20 cellular contexts compared by ENCODE assay signal in the genomic region with DNA sequence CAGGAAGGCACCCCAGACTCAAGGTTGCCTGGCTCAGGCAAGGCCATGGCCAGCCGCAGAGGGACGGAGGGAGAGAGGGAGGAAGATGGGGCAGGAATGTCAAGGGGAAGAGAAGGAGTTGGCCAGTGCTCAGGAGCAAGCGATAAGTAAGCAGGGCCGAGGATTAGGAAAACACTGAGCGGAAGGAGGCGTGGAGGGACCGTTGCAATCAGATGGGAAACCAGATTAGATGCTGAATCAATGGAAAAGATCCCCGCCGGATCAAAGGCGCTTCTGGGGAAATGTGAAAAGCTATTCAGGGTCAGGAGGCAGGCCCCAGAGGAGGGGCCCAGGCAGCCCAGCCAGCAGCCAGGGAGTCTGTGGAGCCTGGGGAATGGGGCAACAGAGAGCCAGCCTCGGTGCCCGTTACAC. TPM values are rescaled to one million over a fixed set of nuclear protein-coding genes. Genes with fewer than 3 reads are reported as not detected.
A peak's percentile ranks its signal among the peaks of the same experiment; 100 is the strongest.
DNase-seq lines count a peak whose midpoint lies in the region; ATAC-seq and TF ChIP-seq lines count a peak whose summit lies in the region.
"Had no signal": no experiment of that assay in that cellular context is flagged by ENCODE, and none has a peak within 500 bp of the region (broad histone marks: within the 10 kb centered on the region; RNA-seq: fewer than 3 reads in every experiment).

No MANE protein-coding gene starts in this region.

- no peak overlapping the region for H3K4me3 ChIP-seq in adrenal gland
- H3K4me3 ChIP-seq in liver (ENCODE audit: low read depth in 1 of 3, low read length in 3 of 3) = no peak overlapping the region
- H3K4me3 ChIP-seq: SJCRH30 had no signal

- H4K91ac ChIP-seq in H9 (ENCODE audit: insufficient read length, low read depth, low read length) = no peak overlapping the region

- H3K36me3 ChIP-seq in adrenal gland (replicated peaks in 1 of 2) = no peaks in the 10 kb centered on the region
- H3K36me3 ChIP-seq in liver (ENCODE audit: control insufficient read depth in 4 of 4, insufficient read depth in 3 of 4, low read depth in 1 of 4, low read length in 3 of 4) = no peaks in the 10 kb centered on the region
- H3K36me3 ChIP-seq: SJCRH30 had no signal

- TF ChIP-seq CTCF in H9 (conservative IDR thresholded peaks at IDR 0.05) = no peak
- TF ChIP-seq CTCF in adrenal gland (IDR thresholded peaks at IDR 0.05) = no peak
- no peak for TF ChIP-seq CTCF in liver (IDR thresholded peaks at IDR 0.05; ENCODE audit: low read depth, low read length, missing input control)

- H3K9ac ChIP-seq in H9 (ENCODE audit: extremely low read depth, insufficient read length, low read length) (no peak overlapping the region), liver (ENCODE audit: low read depth in 1 of 2, low read length in 2 of 2) (no peak overlapping the region)

- H3K4me1 ChIP-seq in H9 (ENCODE audit: insufficient read depth, low read length) (no peaks in the 10 kb centered on the region), adrenal gland (replicated peaks in 1 of 2) (peaks cover 0 to 7% of the 10 kb centered on the region in 2 donors), liver (ENCODE audit: control insufficient read depth in 4 of 4, insufficient read depth in 4 of 4, low read length in 3 of 4) (no peaks in the 10 kb centered on the region)
- H3K4me1 ChIP-seq: SJCRH30 had no signal

- H3K14ac ChIP-seq in H9 (ENCODE audit: insufficient read depth, low read length) = peak overlapping the region; percentile 60; the same call in 1 of the 2 replicates

- no peak for ATAC-seq in GM21717 (IDR thresholded peaks at IDR 0.05; ENCODE audit: unreplicated experiment)
- ATAC-seq: Panc1 had no signal

- no peak overlapping the region for H2BK5ac ChIP-seq in H9 (ENCODE audit: insufficient read length, low read length)

- no peak for TF ChIP-seq POLR2A in adrenal gland (IDR thresholded peaks at IDR 0.05)

- no peak overlapping the region for H2BK15ac ChIP-seq in H9 (ENCODE audit: low read depth, low read length)

- H3K4me1 Mint-ChIP-seq in H9 = no peaks in the 10 kb centered on the region
- H3K4me1 Mint-ChIP-seq: CD4-positive, CD25-positive, alpha-beta regulatory T cell had no signal

- no peaks in the 10 kb centered on the region for H4K20me1 ChIP-seq in H9 (ENCODE audit: control insufficient read depth, insufficient read depth, insufficient read length)

- no peaks in the 10 kb centered on the region for H3K23me2 ChIP-seq in H9 (ENCODE audit: insufficient read length, low read depth, low read length, poor library complexity, severe bottlenecking)

- DNase-seq in H9 = no peak
- DNase-seq in adrenal gland = peak in 6 of 7 donors; percentile 40 to 77 (median 56)
- peak; percentile 24 for DNase-seq in pulmonary artery endothelial cell (ENCODE audit: low read depth, low spot score)
- no peak for DNase-seq in midbrain (lab: John Stamatoyannopoulos, UW)
- no peak for DNase-seq in substantia nigra (lab: John Stamatoyannopoulos, UW)
- DNase-seq: CD4-positive, CD25-positive, alpha-beta regulatory T cell; EL; GF-D8; KG1; NCI-H1092; NCI-H1436; NCI-H187 treated with DMSO at 0.1 percent for 48 hours; NCI-H2107; NCI-H2227 treated with DMSO at 0.1 percent for 48 hours; NCI-H510A; SJCRH30 had no signal

- 0 out of 5 replicates have a peak overlapping the region, but pooled peaks of 1 of the 2 experiments have one; percentile 8 for H3K4me3 Mint-ChIP-seq in H9
- H3K4me3 Mint-ChIP-seq: CD4-positive, CD25-positive, alpha-beta regulatory T cell had no signal

- H3K36me3 Mint-ChIP-seq in H9 (ENCODE audit: insufficient read depth in 1 of 3, low read depth in 3 of 3) = peaks cover 0 to 8% (median 7%) of the 10 kb centered on the region in 3 experiments; a peak in 4 of 7 replicates
- H3K36me3 Mint-ChIP-seq: CD4-positive, CD25-positive, alpha-beta regulatory T cell had no signal

- H3K27ac Mint-ChIP-seq in H9 = no peak overlapping the region
- H3K27ac Mint-ChIP-seq: CD4-positive, CD25-positive, alpha-beta regulatory T cell had no signal

- H2BK20ac ChIP-seq in H9 (ENCODE audit: low read depth, low read length, poor library complexity, severe bottlenecking) = no peak overlapping the region

- H3K18ac ChIP-seq in H9 (ENCODE audit: insufficient read length, low read depth, low read length) = no peak overlapping the region

- H4K8ac ChIP-seq in H9 (replicated peaks; ENCODE audit: insufficient read length, low read depth, low read length) = no peak overlapping the region

- H3K4me2 ChIP-seq in H9 (ENCODE audit: insufficient read depth, insufficient read length, low read length) = no peak overlapping the region

- H3K27ac ChIP-seq in H9 (ENCODE audit: insufficient read length, low read depth, low read length) (no peak overlapping the region), adrenal gland (peak overlapping the region in 1 of 5 donors; percentile 58), liver (ENCODE audit: low read depth in 1 of 2, low read length in 2 of 2) (no peak overlapping the region), substantia nigra (ENCODE audit: low read depth, low read length, poor library complexity, severe bottlenecking) (no peak overlapping the region)
- H3K27ac ChIP-seq: HL-60, SJCRH30 had no signal

- no peak overlapping the region for H3T11ph ChIP-seq in H9 (ENCODE audit: low read length)

- no peaks in the 10 kb centered on the region for H3K79me2 ChIP-seq in H9 (ENCODE audit: insufficient read depth, low read length)

- H2AK5ac ChIP-seq in H9 (ENCODE audit: insufficient read length, low read length) = no peak overlapping the region

- H3K23ac ChIP-seq in H9 (ENCODE audit: insufficient read length, low read depth, low read length) = no peak overlapping the region

- no peak overlapping the region for H3K4ac ChIP-seq in H9 (ENCODE audit: low read depth, low read length)

- no peak overlapping the region for H2BK120ac ChIP-seq in H9 (ENCODE audit: low read depth, low read length, poor library complexity, severe bottlenecking)

- H3K9me3 Mint-ChIP-seq in H9 = peaks cover 9 to 10% of the 10 kb centered on the region in 2 experiments

- H3K27me3 Mint-ChIP-seq in H9 (ENCODE audit: low read depth) = peaks cover 6% of the 10 kb centered on the region
- H3K27me3 Mint-ChIP-seq: CD4-positive, CD25-positive, alpha-beta regulatory T cell had no signal

- H3K9me3 ChIP-seq in H9 (ENCODE audit: control insufficient read depth, low read depth, low read length) = no peaks in the 10 kb centered on the region
- H3K9me3 ChIP-seq in adrenal gland (replicated peaks in 1 of 3) = no peaks in the 10 kb centered on the region
- no peaks in the 10 kb centered on the region for H3K9me3 ChIP-seq in liver (ENCODE audit: control insufficient read depth in 4 of 4, low read length in 3 of 4)
- H3K9me3 ChIP-seq: SJCRH30 had no signal

- H2AFZ ChIP-seq in H9 (ENCODE audit: low read length) = no peak overlapping the region

- no peaks in the 10 kb centered on the region for H3K79me1 ChIP-seq in H9 (ENCODE audit: insufficient read depth, low read depth, low read length, poor library complexity, severe bottlenecking)

- no peak overlapping the region for H2BK12ac ChIP-seq in H9 (ENCODE audit: insufficient read length, low read depth, low read length)

- no peak for TF ChIP-seq RAD21 in liver (IDR thresholded peaks at IDR 0.05)

- H3K27me3 ChIP-seq in H9 (ENCODE audit: insufficient read depth, low read length) = no peaks in the 10 kb centered on the region
- no peaks in the 10 kb centered on the region for H3K27me3 ChIP-seq in adrenal gland
- no peaks in the 10 kb centered on the region for H3K27me3 ChIP-seq in liver (ENCODE audit: control insufficient read depth in 4 of 4, insufficient read depth in 4 of 4, low read length in 3 of 4)
- H3K27me3 ChIP-seq: SJCRH30 had no signal

- WGBS in H9 (ENCODE audit: extremely low coverage, insufficient read length, low lambda C conversion rate) = no CpG with 5 or more reads among the region's 12 CpGs
- 23 to 39% (median 31%) methylated on average over 12 of the region's 12 CpGs for WGBS in adrenal gland, 4 donors
- WGBS in liver = 81% methylated on average over 12 of the region's 12 CpGs

- no peak overlapping the region for H3K56ac ChIP-seq in H9 (ENCODE audit: insufficient read length, low read depth, low read length)

- H4K5ac ChIP-seq in H9 (ENCODE audit: insufficient read length, low read depth, low read length) = no peak overlapping the region

- intact Hi-C loops in adrenal gland (cut with DNase I) = no loop called here

TF ChIP-seq in liver, 16 proteins besides CTCF, POLR2A, EP300 and RAD21:
- TF ChIP-seq TAF1 (conservative IDR thresholded peaks at IDR 0.05) (no peak), FOXA2 (IDR thresholded peaks at IDR 0.05) (no peak), NR2F2 (IDR thresholded peaks at IDR 0.05) (peak; percentile 63)

RNA-seq across cellular contexts. Expression of gene MYEOV, which starts 26.6 kb away (rescaled TPM):
- total RNA-seq in H9 (2021) (0.15 and 0.22 TPM in 2 replicates), adrenal gland (1 to 10 TPM in 1 of 8 donors, under 1 TPM in 4, not detected in 3; 0.14 to 1.6 (median 0.34) TPM), liver (under 1 TPM in 1 of 2 donors, not detected in 1; 0.79 TPM), pulmonary artery endothelial cell (1.1 and 2.2 TPM in 2 replicates)
- polyA plus RNA-seq in adrenal gland (under 1 TPM; 0.10 to 0.32 (median 0.22) TPM), liver (under 1 TPM in 1 of 2 donors, not detected in 1; 0.90 TPM)
- polyA plus RNA-seq: CD4-positive, CD25-positive, alpha-beta regulatory T cell had no signal

Comparison
In these comparisons a context has a peak if more than half of its experiments do, and no peak if none do; other contexts are left out.
1. DNase-seq: peak in adrenal gland (6 of 7) and pulmonary artery endothelial cell (single experiment); none in H9 (single experiment), midbrain (single experiment) and substantia nigra (0 of 49).